In the genomic region with DNA sequence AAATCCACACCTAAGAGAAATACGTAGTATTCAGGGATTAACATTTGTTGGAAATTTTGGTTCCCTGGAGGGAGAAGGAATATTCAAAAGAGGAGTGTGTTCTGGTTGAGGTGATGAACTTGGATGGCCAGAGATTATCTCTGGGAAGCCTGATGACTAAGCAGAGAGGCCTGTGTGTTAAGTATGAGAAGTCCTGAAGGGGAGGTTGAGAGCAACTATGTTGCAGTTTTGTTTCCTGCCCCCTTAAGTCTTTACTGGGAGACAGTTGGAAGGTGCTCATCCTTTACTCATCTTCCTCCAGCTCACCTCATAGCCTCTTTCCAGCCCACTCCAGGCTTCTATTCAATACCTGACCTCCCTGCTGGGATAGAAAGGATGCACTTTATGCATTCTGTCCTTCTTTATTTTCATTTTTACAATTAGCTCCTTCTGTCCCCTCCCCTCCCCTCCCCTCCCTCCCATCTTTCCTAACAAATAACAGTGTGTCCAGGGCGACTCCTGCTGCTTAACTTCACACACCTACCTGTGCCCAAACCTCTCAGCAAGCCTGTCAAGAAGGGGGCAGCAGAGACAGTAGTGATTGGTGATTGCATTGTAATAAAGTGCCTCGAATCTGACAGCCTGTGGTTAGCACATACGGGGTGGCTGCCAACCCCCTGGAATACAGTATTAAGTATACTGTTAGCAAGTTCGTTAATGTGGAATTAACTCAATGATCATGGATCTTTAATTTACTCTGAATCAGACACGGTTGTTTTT, we compare ENCODE assay signal across 13 cellular contexts. TPM values are rescaled to one million over a fixed set of nuclear protein-coding genes. Genes with fewer than 3 reads are reported as not detected.
DNase-seq lines count a peak whose midpoint lies in the region; ATAC-seq and TF ChIP-seq lines count a peak whose summit lies in the region.
"Had no signal": no experiment of that assay in that cellular context is flagged by ENCODE, and none has a peak within 500 bp of the region (broad histone marks: within the 10 kb centered on the region; RNA-seq: fewer than 3 reads in every experiment).

No MANE protein-coding gene starts in this region.

- peaks cover 12% of the 10 kb centered on the region; the same call in 1 of the 2 replicates for H3K9me3 ChIP-seq in SK-N-SH
- H3K9me3 ChIP-seq: adrenal gland, SJSA1 had no signal

- H3K36me3 ChIP-seq in GM23338 (ENCODE audit: insufficient read depth) (no peaks in the 10 kb centered on the region), SK-N-SH (replicated peaks in 1 of 2; ENCODE audit: control insufficient read depth in 1 of 2, insufficient read depth in 2 of 2, low read length in 1 of 2) (peaks cover 0 to 35% of the 10 kb centered on the region in 2 experiments)
- H3K36me3 ChIP-seq: adrenal gland had no signal

- WGBS in SK-N-SH (ENCODE audit: low lambda C conversion rate), result 64% methylated on average over 6 of the region's 6 CpGs

- POLR2A ChIA-PET in SK-N-SH (lab: Yijun Ruan, JAX), result no interaction called here

- DNase-seq in AG10803 (ENCODE audit: low read depth) (peak; percentile 59), GM23338 (ENCODE audit: low spot score) (peak; percentile 38), SK-N-SH (no peak), fibroblast of peridontal ligament (ENCODE audit: extremely low read depth) (peak; percentile 28), coronary artery (ENCODE audit: low spot score) (no peak), ecto neural progenitor cell (ENCODE audit: low spot score) (no peak), sciatic nerve (ENCODE audit: low spot score) (no peak)
- DNase-seq: adrenal gland; CD4-positive, CD25-positive, alpha-beta regulatory T cell; left ventricle myocardium superior; NCI-H2171 had no signal

- H3F3A ChIP-seq in GM23338 (replicated peaks; ENCODE audit: low read depth) (no peaks in the 10 kb centered on the region), SK-N-SH (replicated peaks; ENCODE audit: insufficient read depth) (peaks cover 30% of the 10 kb centered on the region)

- H3K36me3 Mint-ChIP-seq in GM23338 (ENCODE audit: low read depth), result peaks cover 11% of the 10 kb centered on the region; the same call in 2 of the 3 replicates

- TF ChIP-seq EP300 in SK-N-SH (IDR thresholded peaks at IDR 0.05; ENCODE audit: borderline replicate concordance in 1 of 2, low read depth in 1 of 2, low read length in 1 of 2), result no peak

- TF ChIP-seq RAD21 in SK-N-SH (IDR thresholded peaks at IDR 0.05; ENCODE audit: low read length), result no peak

- peaks cover 6% of the 10 kb centered on the region for H3K27me3 Mint-ChIP-seq in GM23338 (ENCODE audit: insufficient read depth, low read depth, poor library complexity)

- H3K4me2 ChIP-seq in GM23338, result no peak overlapping the region
- no peak overlapping the region for H3K4me2 ChIP-seq in SK-N-SH

- intact Hi-C loops in sciatic nerve (cut with DNase I), result no loop called here

- H3K4me1 ChIP-seq in GM23338 (ENCODE audit: insufficient read depth), result peaks cover 5% of the 10 kb centered on the region; the same call in 1 of the 2 replicates
- H3K4me1 ChIP-seq in SK-N-SH (ENCODE audit: control insufficient read depth in 1 of 2, insufficient read depth in 2 of 2, low read depth in 1 of 2, low read length in 1 of 2), result peaks cover 0 to 5% of the 10 kb centered on the region in 2 experiments; a peak in 1 of 4 replicates
- H3K4me1 ChIP-seq: adrenal gland had no signal

- CTCF ChIA-PET in SK-N-SH (lab: Yijun Ruan, JAX), result interaction anchor here (0.6 kb wide), 1 partner anchor 10 kb away, joined by 3 read pairs; no protein-coding TSS in a partner anchor

- no peak overlapping the region for H3K9ac ChIP-seq in SK-N-SH

- no peak overlapping the region for H3K4me3 Mint-ChIP-seq in GM23338
- H3K4me3 Mint-ChIP-seq: CD4-positive, CD25-positive, alpha-beta regulatory T cell had no signal

- no peak for TF ChIP-seq CTCF in AG10803 (conservative IDR thresholded peaks at IDR 0.05; ENCODE audit: low read length)
- TF ChIP-seq CTCF in GM23338 (conservative IDR thresholded peaks at IDR 0.05; ENCODE audit: low read depth in 2 of 2), result peak in 1 of 2 experiments; percentile 72; a peak in 3 of 4 replicates
- TF ChIP-seq CTCF in SK-N-SH (IDR thresholded peaks at IDR 0.05), result 0 out of 2 replicates have a peak, but pooled peaks have one; percentile 5
- TF ChIP-seq CTCF in coronary artery (IDR thresholded peaks at IDR 0.05), result no peak

- ATAC-seq in GM23338 (peak; percentile 85), HG02642 (IDR thresholded peaks at IDR 0.05; ENCODE audit: poor library complexity, unreplicated experiment) (no peak), sciatic nerve (no peak)
- ATAC-seq: left ventricle myocardium superior had no signal

- H3K79me2 ChIP-seq in GM23338 (replicated peaks; ENCODE audit: insufficient read depth) (no peaks in the 10 kb centered on the region), SK-N-SH (ENCODE audit: insufficient read depth) (peaks cover 13% of the 10 kb centered on the region)

- H3K9me2 ChIP-seq in GM23338 (ENCODE audit: insufficient read depth) (no peaks in the 10 kb centered on the region), SK-N-SH (no peaks in the 10 kb centered on the region)

- no peak overlapping the region for H3K27ac ChIP-seq in GM23338 (ENCODE audit: low read depth)
- peak overlapping the region in 1 of 2 experiments; percentile 51; a peak in 2 of 4 replicates for H3K27ac ChIP-seq in SK-N-SH (ENCODE audit: low read depth in 2 of 2, low read length in 1 of 2)
- no peak overlapping the region for H3K27ac ChIP-seq in coronary artery
- H3K27ac ChIP-seq: adrenal gland, SJSA1 had no signal

- H3K4me3 ChIP-seq in AG10803 (ENCODE audit: low read length) (no peak overlapping the region), GM23338 (no peak overlapping the region), SK-N-SH (ENCODE audit: low read depth in 2 of 2, low read length in 1 of 2) (no peak overlapping the region), coronary artery (no peak overlapping the region)
- H3K4me3 ChIP-seq: adrenal gland, SJSA1 had no signal

- H3K27ac Mint-ChIP-seq in GM23338, result no peak overlapping the region

- H2AFZ ChIP-seq in GM23338, result no peak overlapping the region
- H2AFZ ChIP-seq in SK-N-SH (ENCODE audit: low read depth), result no peak overlapping the region

- H3K27me3 ChIP-seq in GM23338 (ENCODE audit: insufficient read depth), result no peaks in the 10 kb centered on the region
- no peaks in the 10 kb centered on the region for H3K27me3 ChIP-seq in SK-N-SH (ENCODE audit: insufficient read depth)
- H3K27me3 ChIP-seq: adrenal gland, SJSA1 had no signal

- H3K4me1 Mint-ChIP-seq in GM23338, result peaks cover 17% of the 10 kb centered on the region

- H3K9me3 Mint-ChIP-seq in GM23338, result peaks cover 11% of the 10 kb centered on the region; the same call in 1 of the 3 replicates
- H3K9me3 Mint-ChIP-seq: CD4-positive, CD25-positive, alpha-beta regulatory T cell had no signal

- H4K20me1 ChIP-seq in GM23338 (replicated peaks; ENCODE audit: insufficient read depth) (no peaks in the 10 kb centered on the region; the same call in 1 of the 2 replicates), SK-N-SH (ENCODE audit: insufficient read depth) (peaks cover 9% of the 10 kb centered on the region; the same call in 1 of the 2 replicates)

TF ChIP-seq in GM23338, 12 proteins besides CTCF, POLR2A, EP300 and RAD21 (continues in another document):
- TF ChIP-seq ZNF331 (CRISPR knock-in tag; IDR thresholded peaks at IDR 0.05; ENCODE audit: low read depth), result no peak

TF ChIP-seq in SK-N-SH, 30 proteins besides CTCF, POLR2A, EP300 and RAD21 (continues in another document):
- TF ChIP-seq EZH2phosphoT487 (IDR thresholded peaks at IDR 0.05; ENCODE audit: borderline replicate concordance, low read depth), result no peak
- no peak for TF ChIP-seq MXI1 (IDR thresholded peaks at IDR 0.05; ENCODE audit: low read depth, low read length)
- no peak for TF ChIP-seq POLR2AphosphoS5 (IDR thresholded peaks at IDR 0.05; ENCODE audit: low read depth, low read length)
- no peak for TF ChIP-seq PBX3 (IDR thresholded peaks at IDR 0.05)
- TF ChIP-seq CHD2 (IDR thresholded peaks at IDR 0.05; ENCODE audit: low read length, partially characterized antibody), result no peak
- TF ChIP-seq IRF3 (IDR thresholded peaks at IDR 0.05; ENCODE audit: low read depth, low read length), result no peak
- no peak for TF ChIP-seq FOXM1 (IDR thresholded peaks at IDR 0.05; ENCODE audit: low read depth)
- TF ChIP-seq RCOR1 (IDR thresholded peaks at IDR 0.05; ENCODE audit: low read length), result no peak
- TF ChIP-seq TEAD4 (IDR thresholded peaks at IDR 0.05; ENCODE audit: borderline replicate concordance, insufficient read depth), result no peak
- peak; percentile 21; the same call in 1 of the 2 replicates for TF ChIP-seq JUND (IDR thresholded peaks at IDR 0.05)
- no peak for TF ChIP-seq RFX5 (IDR thresholded peaks at IDR 0.05; ENCODE audit: low read length)

RNA-seq across cellular contexts. Expression of gene RAP2B, which starts 11.9 kb away (rescaled TPM):
- 21.2 and 24.0 TPM in 2 replicates for total RNA-seq in GM23338 (2014; rRNA removed; shearing (Covaris generic))
- 21.8 and 22.5 TPM in 2 replicates for polyA plus RNA-seq in GM23338 (2016; fragmentation: Nextera tagmentation; extraction: Ambion mirVana)
- 5.8 and 7.3 TPM in 2 replicates for polyA plus RNA-seq in SK-N-SH (2012; rRNA removed)
- polyA plus RNA-seq in SK-N-SH (2012; cell fraction: cytosol; rRNA removed), result 5.4 and 6.4 TPM in 2 replicates
- 2.3 and 2.6 TPM in 2 replicates for polyA plus RNA-seq in SK-N-SH (2012; cell fraction: nucleus; rRNA removed)
- total RNA-seq in sciatic nerve, result 16.4 TPM

Comparison
In these comparisons a context has a peak if more than half of its experiments do, and no peak if none do; other contexts are left out.
1. DNase-seq: peak in AG10803 (single experiment), GM23338 (single experiment) and fibroblast of peridontal ligament (single experiment); none in SK-N-SH (single experiment), coronary artery (single experiment), ecto neural progenitor cell (single experiment) and sciatic nerve (single experiment).